In the genomic region with DNA sequence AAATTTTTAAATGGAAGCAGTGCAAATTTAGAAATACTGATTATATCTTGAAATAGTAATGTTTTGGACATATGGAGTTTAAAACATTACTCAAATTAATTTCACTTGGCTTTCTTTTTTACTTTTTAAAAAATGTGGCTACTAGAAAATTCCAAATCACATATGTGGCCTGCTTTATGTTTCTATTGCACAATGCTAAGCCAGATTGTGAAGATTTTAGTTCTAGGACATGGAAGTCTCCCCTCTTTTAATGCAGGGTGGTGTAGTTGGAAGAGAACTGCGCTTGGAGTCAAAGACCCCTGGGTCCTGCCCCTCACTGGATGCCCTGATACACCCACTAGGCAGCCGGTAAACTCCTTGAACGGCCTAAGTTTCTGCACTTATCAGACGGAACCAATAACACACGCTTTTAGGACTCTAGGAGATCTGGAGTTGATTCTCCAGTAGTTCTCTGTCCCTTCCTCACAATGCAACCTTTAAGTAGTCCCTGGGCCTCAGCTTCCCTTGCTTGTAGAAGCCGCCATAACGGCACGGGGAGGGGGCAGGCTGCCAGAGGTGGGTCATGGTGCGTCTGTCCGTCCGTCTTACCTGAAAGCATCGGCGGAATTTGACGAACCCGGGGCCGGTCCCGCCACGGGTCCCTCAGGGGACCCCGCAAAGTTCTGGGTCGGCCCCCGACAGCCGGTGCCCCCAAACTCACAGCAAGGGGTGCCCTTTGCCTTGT, we compare ENCODE assay signal across 8 cellular contexts. TPM values are rescaled to one million over a fixed set of nuclear protein-coding genes. Genes with fewer than 3 reads are reported as not detected.
A peak's percentile ranks its signal among the peaks of the same experiment; 100 is the strongest.
DNase-seq lines count a peak whose midpoint lies in the region; ATAC-seq and TF ChIP-seq lines count a peak whose summit lies in the region.

No MANE protein-coding gene starts in this region.

- peak overlapping the region; percentile 94 for H2AFZ ChIP-seq in parathyroid adenoma

- H3K4me3 ChIP-seq in CD4-positive, CD25-positive, alpha-beta regulatory T cell (ENCODE audit: low read depth, low read length) = peak overlapping the region; percentile 96
- H3K4me3 ChIP-seq in fibroblast of villous mesenchyme (ENCODE audit: low read depth, low read length) (peak overlapping the region; percentile 92), parathyroid adenoma (ENCODE audit: low read depth, low read length) (peak overlapping the region; percentile 99)

- TF ChIP-seq CTCF in VCaP (conservative IDR thresholded peaks at IDR 0.05) (no peak), fibroblast of villous mesenchyme (IDR thresholded peaks at IDR 0.05; ENCODE audit: insufficient read depth, low read depth, low read length) (no peak), parathyroid adenoma (IDR thresholded peaks at IDR 0.05) (no peak)

- H3K27ac Mint-ChIP-seq in CD4-positive, CD25-positive, alpha-beta regulatory T cell = peak overlapping the region in 2 of 3 donors; percentile 95

- no peaks in the 10 kb centered on the region for H3K36me3 ChIP-seq in CD4-positive, CD25-positive, alpha-beta regulatory T cell (ENCODE audit: control insufficient read depth, insufficient read depth, low read length)
- H3K36me3 ChIP-seq in parathyroid adenoma (ENCODE audit: control insufficient read depth, insufficient read depth, low read length) = no peaks in the 10 kb centered on the region

- ATAC-seq in CD4-positive, CD25-positive, alpha-beta regulatory T cell (ENCODE audit: low read depth in 2 of 2) = no peak
- peak; percentile 10 for ATAC-seq in HG03139 (IDR thresholded peaks at IDR 0.05; ENCODE audit: unreplicated experiment)
- ATAC-seq in GM19324 (IDR thresholded peaks at IDR 0.05; ENCODE audit: low FRiP score, unreplicated experiment) = no peak
- no peak for ATAC-seq in GM18867 (IDR thresholded peaks at IDR 0.05; ENCODE audit: unreplicated experiment)

- H3K9ac ChIP-seq in parathyroid adenoma = no peak overlapping the region

- H3K4me1 Mint-ChIP-seq in CD4-positive, CD25-positive, alpha-beta regulatory T cell = peaks cover 7 to 38% (median 17%) of the 10 kb centered on the region in 4 donors

- H3K4me2 ChIP-seq in parathyroid adenoma (ENCODE audit: low read length) = peak overlapping the region; percentile 97

- H3K36me3 Mint-ChIP-seq in CD4-positive, CD25-positive, alpha-beta regulatory T cell = no peaks in the 10 kb centered on the region

- H3K79me2 ChIP-seq in parathyroid adenoma = peaks cover 13% of the 10 kb centered on the region

- H3K27me3 ChIP-seq in CD4-positive, CD25-positive, alpha-beta regulatory T cell (ENCODE audit: control insufficient read depth, insufficient read depth, low read length) = no peaks in the 10 kb centered on the region
- no peaks in the 10 kb centered on the region for H3K27me3 ChIP-seq in parathyroid adenoma (ENCODE audit: control insufficient read depth, insufficient read depth, low read length)

- DNase-seq in CD4-positive, CD25-positive, alpha-beta regulatory T cell = no peak
- peak; percentile 22 for DNase-seq in fibroblast of villous mesenchyme (ENCODE audit: low read depth)
- DNase-seq in cerebellar nuclear complex (lab: John Stamatoyannopoulos, UW) = no peak

- no peaks in the 10 kb centered on the region for H3K9me3 Mint-ChIP-seq in CD4-positive, CD25-positive, alpha-beta regulatory T cell

- H3K27ac ChIP-seq in CD4-positive, CD25-positive, alpha-beta regulatory T cell (ENCODE audit: insufficient read depth, low read length, poor library complexity, severe bottlenecking) = peak overlapping the region; percentile 88
- peak overlapping the region; percentile 95 for H3K27ac ChIP-seq in VCaP
- peak overlapping the region; percentile 97 for H3K27ac ChIP-seq in parathyroid adenoma

- no peaks in the 10 kb centered on the region for H3K9me3 ChIP-seq in CD4-positive, CD25-positive, alpha-beta regulatory T cell (ENCODE audit: control insufficient read depth in 2 of 2, low read length in 2 of 2)
- no peaks in the 10 kb centered on the region for H3K9me3 ChIP-seq in parathyroid adenoma (ENCODE audit: control insufficient read depth, low read length)

- H3K27me3 Mint-ChIP-seq in CD4-positive, CD25-positive, alpha-beta regulatory T cell = peaks cover 4% of the 10 kb centered on the region

- H3K4me1 ChIP-seq in CD4-positive, CD25-positive, alpha-beta regulatory T cell (ENCODE audit: control insufficient read depth, insufficient read depth, low read length, poor library complexity, severe bottlenecking) = peaks cover 21% of the 10 kb centered on the region
- peaks cover 2% of the 10 kb centered on the region for H3K4me1 ChIP-seq in parathyroid adenoma

- H3K4me3 Mint-ChIP-seq in CD4-positive, CD25-positive, alpha-beta regulatory T cell = peak overlapping the region; percentile 93 to 100 (median 96)

RNA-seq across cellular contexts. Expression of a gene that starts 0.5 kb away (rescaled TPM):
- total RNA-seq in CD4-positive, CD25-positive, alpha-beta regulatory T cell = not detected
- polyA plus RNA-seq in CD4-positive, CD25-positive, alpha-beta regulatory T cell = not detected
- 1.3 and 1.9 TPM in 2 replicates for total RNA-seq in fibroblast of villous mesenchyme

RNA-seq across cellular contexts. Expression of a gene that starts 0.7 kb away (rescaled TPM):
- 13.7 TPM for total RNA-seq in CD4-positive, CD25-positive, alpha-beta regulatory T cell
- 10 to 100 TPM in 1 of 4 donors, 1 to 10 TPM in 3; 5.0 to 11.2 (median 8.1) TPM for polyA plus RNA-seq in CD4-positive, CD25-positive, alpha-beta regulatory T cell
- total RNA-seq in fibroblast of villous mesenchyme = 12.2 and 20.7 TPM in 2 replicates

RNA-seq across cellular contexts. Expression of a gene that starts 26.1 kb away (rescaled TPM):
- 58.4 TPM for total RNA-seq in CD4-positive, CD25-positive, alpha-beta regulatory T cell
- polyA plus RNA-seq in CD4-positive, CD25-positive, alpha-beta regulatory T cell = 10 to 100 TPM; 61.6 to 72.7 (median 65.7) TPM
- total RNA-seq in fibroblast of villous mesenchyme = 60.6 and 88.9 TPM in 2 replicates

RNA-seq across cellular contexts. Expression of a gene that starts 45.0 kb away (rescaled TPM):
- total RNA-seq in CD4-positive, CD25-positive, alpha-beta regulatory T cell = 205 TPM
- polyA plus RNA-seq in CD4-positive, CD25-positive, alpha-beta regulatory T cell = 10 to 100 TPM in 2 of 4 donors, 1 to 10 TPM in 2; 8.7 to 12.5 (median 10.2) TPM
- 53.5 and 62.2 TPM in 2 replicates for total RNA-seq in fibroblast of villous mesenchyme

RNA-seq across cellular contexts. Expression of a gene that starts 50.0 kb away (rescaled TPM):
- 285 TPM for total RNA-seq in CD4-positive, CD25-positive, alpha-beta regulatory T cell
- polyA plus RNA-seq in CD4-positive, CD25-positive, alpha-beta regulatory T cell = 10 to 100 TPM; 25.4 to 29.7 (median 25.7) TPM
- total RNA-seq in fibroblast of villous mesenchyme = 31.2 and 35.4 TPM in 2 replicates
